ENCODE assay signal across 27 cellular contexts in genomic region chr15:87142096-87142495, GRCh38.
"Had no signal": no experiment of that assay in that cellular context is flagged by ENCODE, and none has a peak within 500 bp of the region (broad histone marks: within the 10 kb centered on the region; RNA-seq: fewer than 3 reads in every experiment).

No MANE protein-coding gene starts in this region.

- H3K4me3 ChIP-seq: coronary artery, esophagus muscularis mucosa, gastroesophageal sphincter, heart left ventricle, hepatocyte, lung, prostate gland, smooth muscle cell, suprapubic skin, transverse colon, upper lobe of right lung, uterus had no signal

- H3K4me1 ChIP-seq: esophagus muscularis mucosa, foreskin keratinocyte, gastroesophageal sphincter, heart left ventricle, prostate gland, suprapubic skin, transverse colon, upper lobe of right lung, uterus had no signal

- DNase-seq: dermis blood vessel endothelial cell; effector memory CD4-positive, alpha-beta T cell; foreskin keratinocyte; heart left ventricle; kidney; midbrain; naive thymus-derived CD4-positive, alpha-beta T cell; nucleus accumbens; right cardiac atrium; stimulated activated CD4-positive, alpha-beta T cell treated with anti-CD3 and anti-CD28 coated beads, Interleukin-12 subunit alpha, Interleukin-12 subunit beta, amount 100 ng/mL, for 4 hours; stimulated activated CD4-positive, alpha-beta T cell treated with anti-CD3 and anti-CD28 coated beads, Interleukin-1b, Interleukin-23, amount 100 ng/mL, for 48 hours; stimulated activated CD4-positive, alpha-beta T cell treated with anti-CD3 and anti-CD28 coated beads, Interleukin-4, amount 100 ng/mL, for 1 hour; stimulated activated CD8-positive, alpha-beta memory T cell treated with anti-CD3 and anti-CD28 coated beads, Interleukin-4, amount 100 ng/mL, for 48 hours; stimulated activated naive CD4-positive, alpha-beta T cell; stimulated activated naive CD8-positive, alpha-beta T cell treated with anti-CD3 and anti-CD28 coated beads, Interleukin-15, amount 100 ng/mL, for 72 hours; transverse colon; upper lobe of right lung; uterus had no signal

- H3K79me2 ChIP-seq: hepatocyte had no signal

- H3K27me3 ChIP-seq: esophagus muscularis mucosa, foreskin keratinocyte, gastroesophageal sphincter, heart left ventricle, hepatocyte, suprapubic skin, transverse colon, upper lobe of right lung, uterus had no signal

- ATAC-seq: foreskin keratinocyte; gastroesophageal sphincter; heart left ventricle; left lobe of liver; naive thymus-derived CD4-positive, alpha-beta T cell; right cardiac atrium; stimulated activated naive CD8-positive, alpha-beta T cell treated with anti-CD3 and anti-CD28 coated beads, Interleukin-15, amount 100 ng/mL, for 72 hours; upper lobe of right lung had no signal

- H3K36me3 ChIP-seq: esophagus muscularis mucosa, gastroesophageal sphincter, heart left ventricle, prostate gland, suprapubic skin, transverse colon, upper lobe of right lung, uterus had no signal

- H3K4me2 ChIP-seq: hepatocyte, smooth muscle cell had no signal

- H3K27ac ChIP-seq: coronary artery, esophagus muscularis mucosa, foreskin keratinocyte, gastroesophageal sphincter, heart left ventricle, hepatocyte, prostate gland, suprapubic skin, transverse colon, upper lobe of right lung, uterus had no signal
